In genomic region chr12:47812797-47813490, GRCh38 we compare ENCODE assay signal across 8 cellular contexts. TPM values are rescaled to one million over a fixed set of nuclear protein-coding genes. Genes with fewer than 3 reads are reported as not detected.
DNase-seq lines count a peak whose midpoint lies in the region; ATAC-seq and TF ChIP-seq lines count a peak whose summit lies in the region.

No MANE protein-coding gene starts in this region.

- H3K4me3 ChIP-seq in epithelial cell of esophagus (ENCODE audit: low read length), result peak overlapping the region; percentile 35

- peak; percentile 73 for DNase-seq in NK-92 (lab: John Stamatoyannopoulos, UW; ENCODE audit: unreplicated experiment)
- peak; percentile 85 for DNase-seq in activated T-cell treated with anti-CD3 and anti-CD28 coated beads for 1 hour (ENCODE audit: low read depth)
- peak; percentile 83 for DNase-seq in epithelial cell of esophagus (ENCODE audit: low read depth)
- peak; percentile 88 for DNase-seq in myocyte (ENCODE audit: low read depth)
- DNase-seq in stimulated activated CD8-positive, alpha-beta memory T cell treated with anti-CD3 and anti-CD28 coated beads, Interleukin-7, amount 100 ng/mL, for 4 hours (ENCODE audit: low read depth in 2 of 2), result peak; percentile 92 to 95
- no peak for DNase-seq in NCI-H345 treated with DMSO at 0.1 percent for 48 hours (lab: John Stamatoyannopoulos, UW; ENCODE audit: unreplicated experiment)

- no peak for TF ChIP-seq CTCF in epithelial cell of esophagus (IDR thresholded peaks at IDR 0.05; ENCODE audit: insufficient read depth, low read depth, low read length, missing control alignments)

- ATAC-seq in HG02840 (IDR thresholded peaks at IDR 0.05; ENCODE audit: low FRiP score, unreplicated experiment), result peak; percentile 60

- peak; percentile 49 for TF ChIP-seq POLR2A in GM15510 (IDR thresholded peaks at IDR 0.05; ENCODE audit: borderline replicate concordance, extremely low read depth, insufficient read length)

RNA-seq across cellular contexts. Expression of gene HDAC7, which starts 6.8 kb away (rescaled TPM):
- total RNA-seq in myocyte, result 13.8 and 22.6 TPM in 2 replicates
- 52.6 TPM for polyA plus RNA-seq in myocyte (2012)

RNA-seq across cellular contexts. Expression of gene SLC48A1, which starts 39.9 kb away (rescaled TPM):
- 4.0 and 7.5 TPM in 2 replicates for total RNA-seq in myocyte
- polyA plus RNA-seq in myocyte (2012), result 52.2 TPM

RNA-seq across cellular contexts. Expression of gene RAPGEF3, which starts 54.3 kb away (rescaled TPM):
- total RNA-seq in myocyte, result 0.47 and 0.62 TPM in 2 replicates
- polyA plus RNA-seq in myocyte (2012), result 5.5 TPM
